28 cellular contexts compared by ENCODE assay signal in genomic region chr16:4510131-4510530, GRCh38. TPM values are rescaled to one million over a fixed set of nuclear protein-coding genes. Genes with fewer than 3 reads are reported as not detected.
DNase-seq lines count a peak whose midpoint lies in the region; ATAC-seq and TF ChIP-seq lines count a peak whose summit lies in the region.
"Had no signal": no experiment of that assay in that cellular context is flagged by ENCODE, and none has a peak within 500 bp of the region (broad histone marks: within the 10 kb centered on the region; RNA-seq: fewer than 3 reads in every experiment).

No MANE protein-coding gene starts in this region.

- H3K4me3 ChIP-seq in stomach = no peak overlapping the region
- H3K4me3 ChIP-seq: ascending aorta, BLaER1, dorsolateral prefrontal cortex, lower lobe of right lung, mucosa of descending colon, prostate gland, upper lobe of right lung had no signal

- peaks cover 91% of the 10 kb centered on the region for H3K36me3 Mint-ChIP-seq in activated T-cell treated with anti-CD3 and anti-CD28 coated beads, Interleukin-2, amount 50 U/mL, for 24 hours (ENCODE audit: low read depth)
- H3K36me3 Mint-ChIP-seq in T-cell (peaks cover 48% of the 10 kb centered on the region), immature natural killer cell (peaks cover 16 to 41% (median 28%) of the 10 kb centered on the region in 3 donors)

- no peak for DNase-seq in activated T-cell treated with anti-CD3 and anti-CD28 coated beads, Interleukin-2, amount 50 U/mL, for 24 hours
- no peak for DNase-seq in activated T-cell treated with anti-CD3 and anti-CD28 coated beads, Interleukin-2, amount 50 U/mL, for 48 hours
- DNase-seq in T-cell (no peak), immature natural killer cell (no peak), stomach (no peak), DMS79 treated with DMSO at 0.1 percent for 48 hours (lab: John Stamatoyannopoulos, UW) (no peak), NCI-H2029 (lab: John Stamatoyannopoulos, UW) (no peak)
- DNase-seq: ACHN; activated CD4-positive, CD25-positive, alpha-beta regulatory T cell treated with anti-CD3 and anti-CD28 coated beads, Interleukin-2, amount 50 U/mL, for 72 hours; activated CD8-positive, alpha-beta memory T cell treated with anti-CD3 and anti-CD28 coated beads, Interleukin-2, amount 50 U/mL, for 48 hours; activated naive CD4-positive, alpha-beta T cell; dorsolateral prefrontal cortex; EL; glutamatergic neuron; kidney; lower lobe of right lung; mucosa of descending colon; NCI-H1930; stimulated activated CD8-positive, alpha-beta memory T cell treated with anti-CD3 and anti-CD28 coated beads, Interleukin-4, amount 100 ng/mL, for 48 hours; upper lobe of right lung had no signal

- CTCF ChIA-PET in T-cell (lab: Charles Lee) = interaction anchor here in 1 of 2 donors (0.6 to 0.8 kb wide), 2 partner anchors 31 to 38 kb away, joined by 3 to 5 read pairs; no protein-coding TSS in a partner anchor

- TF ChIP-seq CTCF in stomach (IDR thresholded peaks at IDR 0.05) = no peak

- H3K9me3 Mint-ChIP-seq in activated T-cell treated with anti-CD3 and anti-CD28 coated beads, Interleukin-2, amount 50 U/mL, for 24 hours = no peaks in the 10 kb centered on the region
- H3K9me3 Mint-ChIP-seq in T-cell (no peaks in the 10 kb centered on the region), immature natural killer cell (no peaks in the 10 kb centered on the region)

- TF ChIP-seq POLR2A in stomach (IDR thresholded peaks at IDR 0.05) = no peak

- intact Hi-C loops in stomach (cut with DNase I; ENCODE audit: low total_unique reads) = no loop called here

- H3K27me3 Mint-ChIP-seq in activated T-cell treated with anti-CD3 and anti-CD28 coated beads, Interleukin-2, amount 50 U/mL, for 24 hours = no peaks in the 10 kb centered on the region
- H3K27me3 Mint-ChIP-seq in T-cell = no peaks in the 10 kb centered on the region
- H3K27me3 Mint-ChIP-seq in immature natural killer cell (ENCODE audit: low read depth in 3 of 3) = peaks cover 0 to 8% (median 5%) of the 10 kb centered on the region in 3 donors

- no peak for TF ChIP-seq EP300 in stomach (IDR thresholded peaks at IDR 0.05)

- peaks cover 63 to 91% (median 85%) of the 10 kb centered on the region in 4 donors for H3K36me3 ChIP-seq in stomach
- H3K36me3 ChIP-seq: prostate gland had no signal

- H3K27me3 ChIP-seq in stomach = no peaks in the 10 kb centered on the region
- H3K27me3 ChIP-seq: ascending aorta, BLaER1, dorsolateral prefrontal cortex, neutrophil, upper lobe of right lung had no signal

- peak overlapping the region in 3 of 5 donors; percentile 2 to 28 (median 27) for H3K27ac ChIP-seq in stomach
- H3K27ac ChIP-seq: ascending aorta, BLaER1, lower lobe of right lung, prostate gland had no signal

- H3K4me1 Mint-ChIP-seq in activated T-cell treated with anti-CD3 and anti-CD28 coated beads, Interleukin-2, amount 50 U/mL, for 24 hours (ENCODE audit: low read depth) = peaks cover 45% of the 10 kb centered on the region
- peaks cover 56 to 70% (median 58%) of the 10 kb centered on the region in 3 donors for H3K4me1 Mint-ChIP-seq in T-cell
- H3K4me1 Mint-ChIP-seq in immature natural killer cell = peaks cover 73 to 75% of the 10 kb centered on the region in 2 donors

- peaks cover 40 to 73% (median 58%) of the 10 kb centered on the region in 4 donors for H3K4me1 ChIP-seq in stomach
- H3K4me1 ChIP-seq: prostate gland had no signal

- ATAC-seq in T-cell (replicated peaks in 1 of 4) (no peak), GM19023 (IDR thresholded peaks at IDR 0.05; ENCODE audit: unreplicated experiment) (no peak)
- ATAC-seq: HCT116, lower lobe of right lung, upper lobe of right lung had no signal

- no peak overlapping the region for H3K4me3 Mint-ChIP-seq in activated T-cell treated with anti-CD3 and anti-CD28 coated beads, Interleukin-2, amount 50 U/mL, for 24 hours
- H3K4me3 Mint-ChIP-seq in T-cell = no peak overlapping the region
- H3K4me3 Mint-ChIP-seq in immature natural killer cell = no peak overlapping the region

- peak overlapping the region; percentile 76 for H3K27ac Mint-ChIP-seq in activated T-cell treated with anti-CD3 and anti-CD28 coated beads, Interleukin-2, amount 50 U/mL, for 24 hours
- H3K27ac Mint-ChIP-seq in T-cell (peak overlapping the region; percentile 8 to 84), immature natural killer cell (peak overlapping the region; percentile 84 to 91 (median 88))

- no peaks in the 10 kb centered on the region for H3K9me3 ChIP-seq in stomach
- H3K9me3 ChIP-seq: ascending aorta, BLaER1, lower lobe of right lung, mucosa of descending colon, neutrophil, prostate gland, upper lobe of right lung had no signal

- POLR2A ChIA-PET in T-cell (lab: Charles Lee) = interaction anchor here in 1 of 2 donors (0.5 kb wide), 1 partner anchor 28 kb away, joined by 3 read pairs; no protein-coding TSS in a partner anchor

- 27 to 64% (median 47%) methylated on average over 5 of the region's 5 CpGs for WGBS in stomach, 5 donors

RNA-seq across cellular contexts. Expression of gene CDIP1, which starts 28.4 kb away (rescaled TPM):
- 10 to 100 TPM; 28.6 to 31.3 (median 29.7) TPM for total RNA-seq in T-cell
- polyA plus RNA-seq in immature natural killer cell = 10 to 100 TPM; 26.9 to 51.9 (median 47.8) TPM
- 10 to 100 TPM in 3 of 5 donors, 1 to 10 TPM in 2; 2.9 to 36.5 (median 18.8) TPM for total RNA-seq in stomach
- 10 to 100 TPM in 2 of 3 donors, 1 to 10 TPM in 1; 9.5 to 13.8 (median 10.6) TPM for polyA plus RNA-seq in stomach

RNA-seq across cellular contexts. Expression of gene HMOX2, which starts 33.9 kb away (rescaled TPM):
- total RNA-seq in T-cell (10 to 100 TPM; 49.1 to 74.4 (median 70.5) TPM), stomach (100 to 1,000 TPM in 1 of 5 donors, 10 to 100 TPM in 3, 1 to 10 TPM in 1; 6.4 to 175 (median 59.8) TPM)
- polyA plus RNA-seq in immature natural killer cell (100 to 1,000 TPM; 130 to 225 (median 196) TPM), stomach (100 to 1,000 TPM in 2 of 3 donors, 10 to 100 TPM in 1; 51.6 to 109 (median 106) TPM)

RNA-seq across cellular contexts. Expression of gene NMRAL1, which starts 35.7 kb away (rescaled TPM):
- total RNA-seq in T-cell = 10 to 100 TPM; 50.1 to 79.1 (median 62.1) TPM
- 10 to 100 TPM; 46.1 to 65.3 (median 60.7) TPM for polyA plus RNA-seq in immature natural killer cell
- total RNA-seq in stomach = 100 to 1,000 TPM in 1 of 5 donors, 10 to 100 TPM in 4; 22.8 to 109 (median 47.7) TPM
- 100 to 1,000 TPM in 1 of 3 donors, 10 to 100 TPM in 2; 67.7 to 126 (median 90.7) TPM for polyA plus RNA-seq in stomach

RNA-seq across cellular contexts. Expression of gene C16orf96, which starts 46.0 kb away (rescaled TPM):
- total RNA-seq in T-cell = under 1 TPM; 0.30 to 0.66 (median 0.50) TPM
- polyA plus RNA-seq in immature natural killer cell = not detected
- under 1 TPM in 2 of 5 donors, not detected in 3; 0.37 to 0.43 TPM for total RNA-seq in stomach
- polyA plus RNA-seq in stomach = not detected
- total RNA-seq: ascending aorta, mucosa of descending colon, RPMI7951, SK-MEL-5 had no signal
